9 cellular contexts compared by ENCODE assay signal in genomic region chr15:30922469-30923311, GRCh38. TPM values are rescaled to one million over a fixed set of nuclear protein-coding genes. Genes with fewer than 3 reads are reported as not detected.
DNase-seq lines count a peak whose midpoint lies in the region; ATAC-seq, FAIRE-seq and TF ChIP-seq lines count a peak whose summit lies in the region.
"Had no signal": no experiment of that assay in that cellular context is flagged by ENCODE, and none has a peak within 500 bp of the region (broad histone marks: within the 10 kb centered on the region; RNA-seq: fewer than 3 reads in every experiment).

No MANE protein-coding gene starts in this region.

- peaks cover 29% of the 10 kb centered on the region for H3K36me3 ChIP-seq in astrocyte (ENCODE audit: insufficient read depth, low read length)
- peaks cover 0 to 86% (median 0%) of the 10 kb centered on the region in 3 donors for H3K36me3 ChIP-seq in Peyer's patch
- H3K36me3 ChIP-seq in upper lobe of right lung = peaks cover 96% of the 10 kb centered on the region

- no peaks in the 10 kb centered on the region for H3K27me3 ChIP-seq in astrocyte (ENCODE audit: insufficient read depth, low read length)
- H3K27me3 ChIP-seq in Peyer's patch = no peaks in the 10 kb centered on the region
- no peaks in the 10 kb centered on the region for H3K27me3 ChIP-seq in upper lobe of right lung

- peaks cover 6% of the 10 kb centered on the region for H4K20me1 ChIP-seq in astrocyte (ENCODE audit: insufficient read depth, low read length)

- no peaks in the 10 kb centered on the region for H3K27me3 Mint-ChIP-seq in astrocyte (ENCODE audit: low read depth, unreplicated experiment)
- H3K27me3 Mint-ChIP-seq: activated CD4-positive, alpha-beta T cell treated with anti-CD3 and anti-CD28 coated beads, Interleukin-2, amount 10 ng/mL, durations not matched to agents 7 days and 5 days had no signal

- H3K27ac Mint-ChIP-seq in astrocyte (ENCODE audit: unreplicated experiment) = peak overlapping the region; percentile 96
- H3K27ac Mint-ChIP-seq: activated CD4-positive, alpha-beta T cell treated with anti-CD3 and anti-CD28 coated beads, Interleukin-2, amount 10 ng/mL, durations not matched to agents 7 days and 5 days had no signal

- ATAC-seq in left ventricle myocardium superior (peak; percentile 53), GM18511 (IDR thresholded peaks at IDR 0.05; ENCODE audit: unreplicated experiment) (no peak), upper lobe of right lung (no peak), HG02588 (IDR thresholded peaks at IDR 0.05; ENCODE audit: unreplicated experiment) (no peak)

- H3K4me1 Mint-ChIP-seq in astrocyte (ENCODE audit: low read depth, unreplicated experiment) = peaks cover 22% of the 10 kb centered on the region
- H3K4me1 Mint-ChIP-seq: activated CD4-positive, alpha-beta T cell treated with anti-CD3 and anti-CD28 coated beads, Interleukin-2, amount 10 ng/mL, durations not matched to agents 7 days and 5 days had no signal

- intact Hi-C loops in left ventricle myocardium superior (cut with micrococcal nuclease) = no loop called here
- intact Hi-C loops in posterior cingulate gyrus (cut with DNase I) = loop anchor here (2.0 kb wide), 1 partner anchor 68 kb away; the partner anchor contains the start of gene MTMR10
- intact Hi-C loops in upper lobe of right lung (cut with DNase I) = no loop called here

- TF ChIP-seq CTCF in astrocyte (IDR thresholded peaks at IDR 0.05; ENCODE audit: insufficient read depth, low read depth, low read length) = no peak
- TF ChIP-seq CTCF in Peyer's patch (IDR thresholded peaks at IDR 0.05) = no peak
- no peak for TF ChIP-seq CTCF in upper lobe of right lung (IDR thresholded peaks at IDR 0.05)

- no peak overlapping the region for H2AFZ ChIP-seq in astrocyte (ENCODE audit: low read depth, low read length)

- no peaks in the 10 kb centered on the region for H3K79me2 ChIP-seq in astrocyte (ENCODE audit: insufficient read depth, low read length)

- H3K9me3 Mint-ChIP-seq in astrocyte (ENCODE audit: unreplicated experiment) = no peaks in the 10 kb centered on the region
- H3K9me3 Mint-ChIP-seq: activated CD4-positive, alpha-beta T cell treated with anti-CD3 and anti-CD28 coated beads, Interleukin-2, amount 10 ng/mL, durations not matched to agents 7 days and 5 days had no signal

- DNase-seq in ELF-1 (ENCODE audit: low read depth, low spot score) (peak; percentile 74), astrocyte (ENCODE audit: low read depth) (peak; percentile 89), left ventricle myocardium superior (peak; percentile 40), posterior cingulate gyrus (peak; percentile 78 to 98 (median 86)), Peyer's patch (no peak), upper lobe of right lung (no peak)
- DNase-seq: activated CD4-positive, alpha-beta T cell treated with anti-CD3 and anti-CD28 coated beads, Interleukin-2, amount 10 ng/mL, durations not matched to agents 7 days and 5 days had no signal

- H3K9me3 ChIP-seq in astrocyte (ENCODE audit: insufficient read depth, low read depth, low read length) (no peaks in the 10 kb centered on the region), Peyer's patch (no peaks in the 10 kb centered on the region), upper lobe of right lung (no peaks in the 10 kb centered on the region)

- FAIRE-seq in astrocyte (lab: Jason Lieb, UNC) = peak; percentile 74

- H3K27ac ChIP-seq in astrocyte (ENCODE audit: low read depth, low read length) = peak overlapping the region; percentile 79
- no peak overlapping the region for H3K27ac ChIP-seq in Peyer's patch
- H3K27ac ChIP-seq in upper lobe of right lung = no peak overlapping the region

- no peak overlapping the region for H3K4me3 ChIP-seq in astrocyte (ENCODE audit: insufficient read depth, low read depth, low read length)
- H3K4me3 ChIP-seq in Peyer's patch = no peak overlapping the region
- H3K4me3 ChIP-seq in upper lobe of right lung = no peak overlapping the region

- no peak overlapping the region for H3K4me3 Mint-ChIP-seq in astrocyte (ENCODE audit: unreplicated experiment)
- H3K4me3 Mint-ChIP-seq: activated CD4-positive, alpha-beta T cell treated with anti-CD3 and anti-CD28 coated beads, Interleukin-2, amount 10 ng/mL, durations not matched to agents 7 days and 5 days had no signal

- peak overlapping the region; percentile 66 for H3K4me2 ChIP-seq in astrocyte (ENCODE audit: low read length)

- H3K9ac ChIP-seq in astrocyte (ENCODE audit: low read length) = peak overlapping the region; percentile 56

- H3K36me3 Mint-ChIP-seq in astrocyte (ENCODE audit: low read depth, unreplicated experiment) = peaks cover 16% of the 10 kb centered on the region

- no peak for TF ChIP-seq POLR2A in Peyer's patch (IDR thresholded peaks at IDR 0.05)

- H3K4me1 ChIP-seq in astrocyte (ENCODE audit: insufficient read depth, low read length) = peaks cover 37% of the 10 kb centered on the region
- no peaks in the 10 kb centered on the region for H3K4me1 ChIP-seq in Peyer's patch
- no peaks in the 10 kb centered on the region for H3K4me1 ChIP-seq in upper lobe of right lung

RNA-seq across cellular contexts. Expression of gene FAN1, which starts 19.0 kb away (rescaled TPM):
- 11.1 and 13.6 TPM in 2 replicates for total RNA-seq in astrocyte
- 26.3 TPM for total RNA-seq in left ventricle myocardium superior
- 10 to 100 TPM in 3 of 4 donors, 1 to 10 TPM in 1; 8.2 to 22.3 (median 18.2) TPM for total RNA-seq in Peyer's patch
- total RNA-seq in upper lobe of right lung = 18.4 TPM

Comparison
In these comparisons a context has a peak if more than half of its experiments do, and no peak if none do; other contexts are left out.
1. DNase-seq: peak in ELF-1 (single experiment), astrocyte (single experiment), left ventricle myocardium superior (single experiment) and posterior cingulate gyrus (10 of 10); none in Peyer's patch (0 of 3) and upper lobe of right lung (single experiment).